ENCODE assay signal across 15 cellular contexts in genomic region chr4:125045311-125045710, GRCh38.
DNase-seq lines count a peak whose midpoint lies in the region; FAIRE-seq and TF ChIP-seq lines count a peak whose summit lies in the region.
"Had no signal": no experiment of that assay in that cellular context is flagged by ENCODE, and none has a peak within 500 bp of the region (broad histone marks: within the 10 kb centered on the region; RNA-seq: fewer than 3 reads in every experiment).

No MANE protein-coding gene starts in this region.

- no peak overlapping the region for H3K27ac Mint-ChIP-seq in astrocyte (ENCODE audit: unreplicated experiment)
- peak overlapping the region; percentile 57 to 81 (median 80) for H3K27ac Mint-ChIP-seq in nephron
- H3K27ac Mint-ChIP-seq: B cell; CD4-positive, alpha-beta T cell; HFFc6 had no signal

- no peaks in the 10 kb centered on the region for H3K4me1 ChIP-seq in astrocyte (ENCODE audit: insufficient read depth, low read length)

- FAIRE-seq in astrocyte (lab: Jason Lieb, UNC): no peak
- FAIRE-seq: A204.1 had no signal

- DNase-seq in astrocyte (ENCODE audit: low read depth) (peak; percentile 20), fibroblast of the aortic adventitia (ENCODE audit: low read depth) (peak; percentile 62), germinal center (ENCODE audit: low spot score) (no peak), NCI-H345 treated with DMSO at 0.1 percent for 48 hours (lab: John Stamatoyannopoulos, UW; ENCODE audit: unreplicated experiment) (no peak)
- no peak for DNase-seq in effector CD4-positive, alpha-beta T cell
- DNase-seq: C1 segment of cervical spinal cord; Calu3; CD4-positive, alpha-beta T cell; DMS 273 treated with DMSO at 0.1 percent for 48 hours; HCEC 1CT; HFFc6 had no signal

- H3K27me3 ChIP-seq in astrocyte (ENCODE audit: insufficient read depth, low read length): no peaks in the 10 kb centered on the region

- no peaks in the 10 kb centered on the region for H3K36me3 ChIP-seq in astrocyte (ENCODE audit: insufficient read depth, low read length)

- H3K9me3 ChIP-seq in astrocyte (ENCODE audit: insufficient read depth, low read depth, low read length): no peaks in the 10 kb centered on the region

- H3K4me1 Mint-ChIP-seq in astrocyte (ENCODE audit: low read depth, unreplicated experiment) (peaks cover 15% of the 10 kb centered on the region), nephron (peaks cover 8% of the 10 kb centered on the region)
- H3K4me1 Mint-ChIP-seq: B cell had no signal

- no peaks in the 10 kb centered on the region for H4K20me1 ChIP-seq in astrocyte (ENCODE audit: insufficient read depth, low read length)

- no peaks in the 10 kb centered on the region for H3K36me3 Mint-ChIP-seq in astrocyte (ENCODE audit: low read depth, unreplicated experiment)
- H3K36me3 Mint-ChIP-seq in nephron (ENCODE audit: low read depth): no peaks in the 10 kb centered on the region

- no peak overlapping the region for H3K4me2 ChIP-seq in astrocyte (ENCODE audit: low read length)

- TF ChIP-seq CTCF in VCaP (conservative IDR thresholded peaks at IDR 0.05) (no peak), astrocyte (IDR thresholded peaks at IDR 0.05; ENCODE audit: insufficient read depth, low read depth, low read length) (no peak), fibroblast of the aortic adventitia (IDR thresholded peaks at IDR 0.05; ENCODE audit: insufficient read depth, low read length) (no peak), nephron (IDR thresholded peaks at IDR 0.05; ENCODE audit: unreplicated experiment in 3 of 3) (no peak)

- H3K27ac ChIP-seq in VCaP (peak overlapping the region; percentile 25; the same call in 1 of the 2 replicates), astrocyte (ENCODE audit: low read depth, low read length) (no peak overlapping the region)

- H3K9ac ChIP-seq in astrocyte (ENCODE audit: low read length): no peak overlapping the region

- H3K27me3 Mint-ChIP-seq in astrocyte (ENCODE audit: low read depth, unreplicated experiment) (no peaks in the 10 kb centered on the region), nephron (ENCODE audit: low read depth) (no peaks in the 10 kb centered on the region)
- H3K27me3 Mint-ChIP-seq: B cell; CD4-positive, alpha-beta T cell had no signal

- no peaks in the 10 kb centered on the region for H3K9me3 Mint-ChIP-seq in astrocyte (ENCODE audit: unreplicated experiment)
- H3K9me3 Mint-ChIP-seq in nephron: peaks cover 10% of the 10 kb centered on the region
- H3K9me3 Mint-ChIP-seq: HFFc6 had no signal

- H3K4me3 ChIP-seq in astrocyte (ENCODE audit: insufficient read depth, low read depth, low read length) (no peak overlapping the region), fibroblast of the aortic adventitia (ENCODE audit: low read depth, low read length) (no peak overlapping the region)

- H2AFZ ChIP-seq in astrocyte (ENCODE audit: low read depth, low read length): no peak overlapping the region

- H3K4me3 Mint-ChIP-seq in astrocyte (ENCODE audit: unreplicated experiment): no peak overlapping the region
- no peak overlapping the region for H3K4me3 Mint-ChIP-seq in nephron
- H3K4me3 Mint-ChIP-seq: B cell; CD4-positive, alpha-beta T cell; HFFc6 had no signal

- no peaks in the 10 kb centered on the region for H3K79me2 ChIP-seq in astrocyte (ENCODE audit: insufficient read depth, low read length)

Comparison
In these comparisons a context has a peak if more than half of its experiments do, and no peak if none do; other contexts are left out.
1. DNase-seq: peak in astrocyte (single experiment) and fibroblast of the aortic adventitia (single experiment); none in effector CD4-positive, alpha-beta T cell (single experiment), germinal center (single experiment) and NCI-H345 treated with DMSO at 0.1 percent for 48 hours (single experiment).